In genomic region chr1:54488065-54488750, GRCh38 we compare ENCODE assay signal across 1 cellular context.
TF ChIP-seq lines count a peak whose summit lies in the region.

No MANE protein-coding gene starts in this region.

TF ChIP-seq in K562, 482 proteins besides CTCF, POLR2A, EP300 and RAD21 (continued from another document and continues in another):
- TF ChIP-seq, protein P1, sequence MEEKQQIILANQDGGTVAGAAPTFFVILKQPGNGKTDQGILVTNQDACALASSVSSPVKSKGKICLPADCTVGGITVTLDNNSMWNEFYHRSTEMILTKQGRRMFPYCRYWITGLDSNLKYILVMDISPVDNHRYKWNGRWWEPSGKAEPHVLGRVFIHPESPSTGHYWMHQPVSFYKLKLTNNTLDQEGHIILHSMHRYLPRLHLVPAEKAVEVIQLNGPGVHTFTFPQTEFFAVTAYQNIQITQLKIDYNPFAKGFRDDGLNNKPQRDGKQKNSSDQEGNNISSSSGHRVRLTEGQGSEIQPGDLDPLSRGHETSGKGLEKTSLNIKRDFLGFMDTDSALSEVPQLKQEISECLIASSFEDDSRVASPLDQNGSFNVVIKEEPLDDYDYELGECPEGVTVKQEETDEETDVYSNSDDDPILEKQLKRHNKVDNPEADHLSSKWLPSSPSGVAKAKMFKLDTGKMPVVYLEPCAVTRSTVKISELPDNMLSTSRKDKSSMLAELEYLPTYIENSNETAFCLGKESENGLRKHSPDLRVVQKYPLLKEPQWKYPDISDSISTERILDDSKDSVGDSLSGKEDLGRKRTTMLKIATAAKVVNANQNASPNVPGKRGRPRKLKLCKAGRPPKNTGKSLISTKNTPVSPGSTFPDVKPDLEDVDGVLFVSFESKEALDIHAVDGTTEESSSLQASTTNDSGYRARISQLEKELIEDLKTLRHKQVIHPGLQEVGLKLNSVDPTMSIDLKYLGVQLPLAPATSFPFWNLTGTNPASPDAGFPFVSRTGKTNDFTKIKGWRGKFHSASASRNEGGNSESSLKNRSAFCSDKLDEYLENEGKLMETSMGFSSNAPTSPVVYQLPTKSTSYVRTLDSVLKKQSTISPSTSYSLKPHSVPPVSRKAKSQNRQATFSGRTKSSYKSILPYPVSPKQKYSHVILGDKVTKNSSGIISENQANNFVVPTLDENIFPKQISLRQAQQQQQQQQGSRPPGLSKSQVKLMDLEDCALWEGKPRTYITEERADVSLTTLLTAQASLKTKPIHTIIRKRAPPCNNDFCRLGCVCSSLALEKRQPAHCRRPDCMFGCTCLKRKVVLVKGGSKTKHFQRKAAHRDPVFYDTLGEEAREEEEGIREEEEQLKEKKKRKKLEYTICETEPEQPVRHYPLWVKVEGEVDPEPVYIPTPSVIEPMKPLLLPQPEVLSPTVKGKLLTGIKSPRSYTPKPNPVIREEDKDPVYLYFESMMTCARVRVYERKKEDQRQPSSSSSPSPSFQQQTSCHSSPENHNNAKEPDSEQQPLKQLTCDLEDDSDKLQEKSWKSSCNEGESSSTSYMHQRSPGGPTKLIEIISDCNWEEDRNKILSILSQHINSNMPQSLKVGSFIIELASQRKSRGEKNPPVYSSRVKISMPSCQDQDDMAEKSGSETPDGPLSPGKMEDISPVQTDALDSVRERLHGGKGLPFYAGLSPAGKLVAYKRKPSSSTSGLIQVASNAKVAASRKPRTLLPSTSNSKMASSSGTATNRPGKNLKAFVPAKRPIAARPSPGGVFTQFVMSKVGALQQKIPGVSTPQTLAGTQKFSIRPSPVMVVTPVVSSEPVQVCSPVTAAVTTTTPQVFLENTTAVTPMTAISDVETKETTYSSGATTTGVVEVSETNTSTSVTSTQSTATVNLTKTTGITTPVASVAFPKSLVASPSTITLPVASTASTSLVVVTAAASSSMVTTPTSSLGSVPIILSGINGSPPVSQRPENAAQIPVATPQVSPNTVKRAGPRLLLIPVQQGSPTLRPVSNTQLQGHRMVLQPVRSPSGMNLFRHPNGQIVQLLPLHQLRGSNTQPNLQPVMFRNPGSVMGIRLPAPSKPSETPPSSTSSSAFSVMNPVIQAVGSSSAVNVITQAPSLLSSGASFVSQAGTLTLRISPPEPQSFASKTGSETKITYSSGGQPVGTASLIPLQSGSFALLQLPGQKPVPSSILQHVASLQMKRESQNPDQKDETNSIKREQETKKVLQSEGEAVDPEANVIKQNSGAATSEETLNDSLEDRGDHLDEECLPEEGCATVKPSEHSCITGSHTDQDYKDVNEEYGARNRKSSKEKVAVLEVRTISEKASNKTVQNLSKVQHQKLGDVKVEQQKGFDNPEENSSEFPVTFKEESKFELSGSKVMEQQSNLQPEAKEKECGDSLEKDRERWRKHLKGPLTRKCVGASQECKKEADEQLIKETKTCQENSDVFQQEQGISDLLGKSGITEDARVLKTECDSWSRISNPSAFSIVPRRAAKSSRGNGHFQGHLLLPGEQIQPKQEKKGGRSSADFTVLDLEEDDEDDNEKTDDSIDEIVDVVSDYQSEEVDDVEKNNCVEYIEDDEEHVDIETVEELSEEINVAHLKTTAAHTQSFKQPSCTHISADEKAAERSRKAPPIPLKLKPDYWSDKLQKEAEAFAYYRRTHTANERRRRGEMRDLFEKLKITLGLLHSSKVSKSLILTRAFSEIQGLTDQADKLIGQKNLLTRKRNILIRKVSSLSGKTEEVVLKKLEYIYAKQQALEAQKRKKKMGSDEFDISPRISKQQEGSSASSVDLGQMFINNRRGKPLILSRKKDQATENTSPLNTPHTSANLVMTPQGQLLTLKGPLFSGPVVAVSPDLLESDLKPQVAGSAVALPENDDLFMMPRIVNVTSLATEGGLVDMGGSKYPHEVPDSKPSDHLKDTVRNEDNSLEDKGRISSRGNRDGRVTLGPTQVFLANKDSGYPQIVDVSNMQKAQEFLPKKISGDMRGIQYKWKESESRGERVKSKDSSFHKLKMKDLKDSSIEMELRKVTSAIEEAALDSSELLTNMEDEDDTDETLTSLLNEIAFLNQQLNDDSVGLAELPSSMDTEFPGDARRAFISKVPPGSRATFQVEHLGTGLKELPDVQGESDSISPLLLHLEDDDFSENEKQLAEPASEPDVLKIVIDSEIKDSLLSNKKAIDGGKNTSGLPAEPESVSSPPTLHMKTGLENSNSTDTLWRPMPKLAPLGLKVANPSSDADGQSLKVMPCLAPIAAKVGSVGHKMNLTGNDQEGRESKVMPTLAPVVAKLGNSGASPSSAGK (IDR thresholded peaks at IDR 0.05), result peak; percentile 80
- TF ChIP-seq, protein P2, sequence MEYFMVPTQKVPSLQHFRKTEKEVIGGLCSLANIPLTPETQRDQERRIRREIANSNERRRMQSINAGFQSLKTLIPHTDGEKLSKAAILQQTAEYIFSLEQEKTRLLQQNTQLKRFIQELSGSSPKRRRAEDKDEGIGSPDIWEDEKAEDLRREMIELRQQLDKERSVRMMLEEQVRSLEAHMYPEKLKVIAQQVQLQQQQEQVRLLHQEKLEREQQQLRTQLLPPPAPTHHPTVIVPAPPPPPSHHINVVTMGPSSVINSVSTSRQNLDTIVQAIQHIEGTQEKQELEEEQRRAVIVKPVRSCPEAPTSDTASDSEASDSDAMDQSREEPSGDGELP (CRISPR knock-in tag; IDR thresholded peaks at IDR 0.05; ENCODE audit: borderline replicate concordance), result peak; percentile 45; the same call in 1 of the 2 replicates
- no peak; the same call in 1 of the 2 replicates for TF ChIP-seq BACH1 (tag; IDR thresholded peaks at IDR 0.05)
- no peak for TF ChIP-seq AFF4 (CRISPR knock-in tag; IDR thresholded peaks at IDR 0.05)
- TF ChIP-seq TSC22D4 (tag; IDR thresholded peaks at IDR 0.05), result no peak
- TF ChIP-seq ETV6 (IDR thresholded peaks at IDR 0.05; ENCODE audit: borderline replicate concordance in 1 of 2, low read depth in 2 of 2, low read length in 1 of 2), result 0 out of 4 replicates have a peak, but pooled peaks of 1 of the 2 experiments have one; percentile 31
- no peak for TF ChIP-seq ETV6 (CRISPR knock-in tag; IDR thresholded peaks at IDR 0.05; ENCODE audit: borderline replicate concordance)
- TF ChIP-seq ZNF717 (CRISPR knock-in tag; IDR thresholded peaks at IDR 0.05), result no peak
- TF ChIP-seq, protein P3, sequence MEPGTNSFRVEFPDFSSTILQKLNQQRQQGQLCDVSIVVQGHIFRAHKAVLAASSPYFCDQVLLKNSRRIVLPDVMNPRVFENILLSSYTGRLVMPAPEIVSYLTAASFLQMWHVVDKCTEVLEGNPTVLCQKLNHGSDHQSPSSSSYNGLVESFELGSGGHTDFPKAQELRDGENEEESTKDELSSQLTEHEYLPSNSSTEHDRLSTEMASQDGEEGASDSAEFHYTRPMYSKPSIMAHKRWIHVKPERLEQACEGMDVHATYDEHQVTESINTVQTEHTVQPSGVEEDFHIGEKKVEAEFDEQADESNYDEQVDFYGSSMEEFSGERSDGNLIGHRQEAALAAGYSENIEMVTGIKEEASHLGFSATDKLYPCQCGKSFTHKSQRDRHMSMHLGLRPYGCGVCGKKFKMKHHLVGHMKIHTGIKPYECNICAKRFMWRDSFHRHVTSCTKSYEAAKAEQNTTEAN (CRISPR knock-in tag; IDR thresholded peaks at IDR 0.05), result no peak
- no peak for TF ChIP-seq ZNF551 (CRISPR knock-in tag; IDR thresholded peaks at IDR 0.05)
- no peak for TF ChIP-seq BRF1 (IDR thresholded peaks at IDR 0.05; ENCODE audit: borderline replicate concordance, extremely low read depth, insufficient read length)
- no peak; the same call in 1 of the 2 replicates for TF ChIP-seq CBFA2T3 (IDR thresholded peaks at IDR 0.05)
- no peak for TF ChIP-seq RBM14 (IDR thresholded peaks at IDR 0.05; ENCODE audit: borderline replicate concordance, insufficient read depth, low read depth, low read length)
- TF ChIP-seq RBBP5 (IDR thresholded peaks at IDR 0.05; ENCODE audit: borderline replicate concordance, insufficient read depth, low read length, poor library complexity, severe bottlenecking), result no peak
- peak in 1 of 2 experiments; percentile 69; a peak in 2 of 4 replicates for TF ChIP-seq KDM4B (IDR thresholded peaks at IDR 0.05; ENCODE audit: borderline replicate concordance in 2 of 2, low read depth in 1 of 2)
- no peak for TF ChIP-seq ZNF146 (CRISPR knock-in tag; IDR thresholded peaks at IDR 0.05; ENCODE audit: unreplicated experiment)
- no peak for TF ChIP-seq SREBF1 (IDR thresholded peaks at IDR 0.05; ENCODE audit: borderline replicate concordance, low read depth, low read length)
- no peak; the same call in 1 of the 2 replicates for TF ChIP-seq TARDBP (IDR thresholded peaks at IDR 0.05)
- peak; percentile 47; the same call in 1 of the 2 replicates for TF ChIP-seq HCFC1 (IDR thresholded peaks at IDR 0.05; ENCODE audit: low read depth, low read length)
- peak; percentile 73 for TF ChIP-seq POLR2G (IDR thresholded peaks at IDR 0.05; ENCODE audit: low read depth, low read length)
- no peak for TF ChIP-seq POLR2B (IDR thresholded peaks at IDR 0.05; ENCODE audit: low read depth, partially characterized antibody)
- TF ChIP-seq ZBTB1 (CRISPR knock-in tag; IDR thresholded peaks at IDR 0.05; ENCODE audit: borderline replicate concordance, low read depth), result no peak
- TF ChIP-seq RBM39 (optimal IDR thresholded peaks at IDR 0.05; ENCODE audit: low read depth, low read length), result no peak
- TF ChIP-seq, protein P4, sequence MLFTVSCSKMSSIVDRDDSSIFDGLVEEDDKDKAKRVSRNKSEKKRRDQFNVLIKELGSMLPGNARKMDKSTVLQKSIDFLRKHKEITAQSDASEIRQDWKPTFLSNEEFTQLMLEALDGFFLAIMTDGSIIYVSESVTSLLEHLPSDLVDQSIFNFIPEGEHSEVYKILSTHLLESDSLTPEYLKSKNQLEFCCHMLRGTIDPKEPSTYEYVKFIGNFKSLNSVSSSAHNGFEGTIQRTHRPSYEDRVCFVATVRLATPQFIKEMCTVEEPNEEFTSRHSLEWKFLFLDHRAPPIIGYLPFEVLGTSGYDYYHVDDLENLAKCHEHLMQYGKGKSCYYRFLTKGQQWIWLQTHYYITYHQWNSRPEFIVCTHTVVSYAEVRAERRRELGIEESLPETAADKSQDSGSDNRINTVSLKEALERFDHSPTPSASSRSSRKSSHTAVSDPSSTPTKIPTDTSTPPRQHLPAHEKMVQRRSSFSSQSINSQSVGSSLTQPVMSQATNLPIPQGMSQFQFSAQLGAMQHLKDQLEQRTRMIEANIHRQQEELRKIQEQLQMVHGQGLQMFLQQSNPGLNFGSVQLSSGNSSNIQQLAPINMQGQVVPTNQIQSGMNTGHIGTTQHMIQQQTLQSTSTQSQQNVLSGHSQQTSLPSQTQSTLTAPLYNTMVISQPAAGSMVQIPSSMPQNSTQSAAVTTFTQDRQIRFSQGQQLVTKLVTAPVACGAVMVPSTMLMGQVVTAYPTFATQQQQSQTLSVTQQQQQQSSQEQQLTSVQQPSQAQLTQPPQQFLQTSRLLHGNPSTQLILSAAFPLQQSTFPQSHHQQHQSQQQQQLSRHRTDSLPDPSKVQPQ (CRISPR knock-in tag; IDR thresholded peaks at IDR 0.05; ENCODE audit: borderline replicate concordance), result no peak
- no peak for TF ChIP-seq HDAC2 (IDR thresholded peaks at IDR 0.05)
- no peak for TF ChIP-seq ATF3 (IDR thresholded peaks at IDR 0.05)
- TF ChIP-seq ATF3 (CRISPR knock-in tag; conservative IDR thresholded peaks at IDR 0.05), result no peak
- no peak for TF ChIP-seq HDAC3 (IDR thresholded peaks at IDR 0.05; ENCODE audit: borderline replicate concordance, partially characterized antibody)
- TF ChIP-seq BDP1 (IDR thresholded peaks at IDR 0.05; ENCODE audit: insufficient read depth, insufficient read length), result no peak
- TF ChIP-seq MED1 (CRISPR knock-in tag; IDR thresholded peaks at IDR 0.05; ENCODE audit: borderline replicate concordance), result no peak
- TF ChIP-seq CBFB (CRISPR knock-in tag; IDR thresholded peaks at IDR 0.05), result no peak
- TF ChIP-seq U2AF1 (optimal IDR thresholded peaks at IDR 0.05; ENCODE audit: low read depth, low read length), result peak; percentile 44
- TF ChIP-seq PHTF2 (CRISPR knock-in tag; IDR thresholded peaks at IDR 0.05), result no peak
- TF ChIP-seq POLR2H (tag; IDR thresholded peaks at IDR 0.05; ENCODE audit: low read depth), result no peak
- no peak for TF ChIP-seq GABPB2 (CRISPR knock-in tag; conservative IDR thresholded peaks at IDR 0.05)
- no peak for TF ChIP-seq NFATC3 (IDR thresholded peaks at IDR 0.05)
- peak; percentile 65; the same call in 1 of the 2 replicates for TF ChIP-seq POLR2AphosphoS5 (IDR thresholded peaks at IDR 0.05; ENCODE audit: control insufficient read depth, insufficient read depth, low read depth, low read length)
- TF ChIP-seq, protein P5, sequence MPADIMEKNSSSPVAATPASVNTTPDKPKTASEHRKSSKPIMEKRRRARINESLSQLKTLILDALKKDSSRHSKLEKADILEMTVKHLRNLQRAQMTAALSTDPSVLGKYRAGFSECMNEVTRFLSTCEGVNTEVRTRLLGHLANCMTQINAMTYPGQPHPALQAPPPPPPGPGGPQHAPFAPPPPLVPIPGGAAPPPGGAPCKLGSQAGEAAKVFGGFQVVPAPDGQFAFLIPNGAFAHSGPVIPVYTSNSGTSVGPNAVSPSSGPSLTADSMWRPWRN (IDR thresholded peaks at IDR 0.05; ENCODE audit: low read depth), result no peak
- peak; percentile 98 for TF ChIP-seq RB1 (IDR thresholded peaks at IDR 0.05; ENCODE audit: low read depth)
- TF ChIP-seq CBFA2T2 (conservative IDR thresholded peaks at IDR 0.05), result no peak
